ENCODE assay signal across 22 cellular contexts in the genomic region with DNA sequence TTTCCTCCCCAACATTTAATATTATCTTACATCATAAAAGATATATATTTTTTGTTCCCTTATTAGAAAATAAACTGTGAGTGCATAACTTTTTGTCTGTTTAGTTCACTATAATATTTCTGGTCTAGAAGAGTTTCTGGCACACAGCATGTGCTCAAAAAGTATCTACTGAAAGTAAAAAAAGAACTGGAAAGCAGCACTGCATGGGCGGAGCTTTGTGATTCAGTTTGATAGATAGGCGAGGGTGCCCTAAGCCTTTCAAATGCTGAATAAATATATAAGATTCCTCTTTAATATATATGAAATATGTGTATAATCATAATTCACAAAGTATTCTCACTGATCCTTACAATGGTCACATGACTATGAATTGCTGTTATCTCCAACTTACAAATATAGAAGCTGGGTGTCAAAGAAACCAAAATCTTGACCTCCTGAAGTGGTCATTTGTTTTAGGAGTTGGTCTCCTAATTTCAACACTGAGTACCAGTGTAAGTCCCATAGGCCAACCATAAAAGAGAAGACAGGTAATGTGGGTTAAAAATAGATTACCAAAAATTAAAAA. TPM values are rescaled to one million over a fixed set of nuclear protein-coding genes. Genes with fewer than 3 reads are reported as not detected.
DNase-seq lines count a peak whose midpoint lies in the region; ATAC-seq, FAIRE-seq and TF ChIP-seq lines count a peak whose summit lies in the region.
"Had no signal": no experiment of that assay in that cellular context is flagged by ENCODE, and none has a peak within 500 bp of the region (broad histone marks: within the 10 kb centered on the region; RNA-seq: fewer than 3 reads in every experiment).

No MANE protein-coding gene starts in this region.

- H2AFZ ChIP-seq in OCI-LY7 (ENCODE audit: low read length) (no peak overlapping the region), K562 (ENCODE audit: low read depth, low read length) (peak overlapping the region; percentile 30)

- peaks cover 14% of the 10 kb centered on the region; the same call in 1 of the 2 replicates for H3K79me2 ChIP-seq in OCI-LY7 (ENCODE audit: insufficient read depth, low read depth, low read length)
- peaks cover 29% of the 10 kb centered on the region for H3K79me2 ChIP-seq in K562 (ENCODE audit: control insufficient read depth, insufficient read depth, low read length)

- WGBS in K562 (ENCODE audit: insufficient coverage, low coverage, missing lambda C conversion rate), result 21% methylated on average over 2 of the region's 2 CpGs

- DNase-seq in A673 (ENCODE audit: low spot score) (no peak), HUDEP-2 (lab: John Stamatoyannopoulos, UW; ENCODE audit: unreplicated experiment in 76 of 76) (peak in 43 of 76 experiments; percentile 17 to 79 (median 51)), OCI-LY7 (ENCODE audit: low spot score) (no peak), K562 (ENCODE audit: extremely low read depth in 1 of 4, low spot score in 3 of 4) (peak in 1 of 4 experiments; percentile 48), GM10266 (ENCODE audit: extremely low spot score) (no peak), SIG-M5 (lab: John Stamatoyannopoulos, UW) (no peak), type B pancreatic cell (ENCODE audit: extremely low spot score, unreplicated experiment) (no peak)
- DNase-seq in activated CD4-positive, CD25-positive, alpha-beta regulatory T cell treated with anti-CD3 and anti-CD28 coated beads, Interleukin-2, amount 50 U/mL, for 72 hours, result no peak
- DNase-seq: BE2C; CD8-positive, alpha-beta T cell; COR-L47; DND-41; GF-D8; HCEC 1CT; HFFc6 had no signal

- H3K9me3 ChIP-seq in A673 (ENCODE audit: low read depth, low read length, poor library complexity, severe bottlenecking) (no peaks in the 10 kb centered on the region), OCI-LY7 (ENCODE audit: low read length) (no peaks in the 10 kb centered on the region), K562 (replicated peaks; ENCODE audit: control insufficient read depth, insufficient read depth, low read depth, low read length) (no peaks in the 10 kb centered on the region)
- H3K9me3 ChIP-seq: BE2C had no signal

- no peak for TF ChIP-seq EP300 in K562 (IDR thresholded peaks at IDR 0.05; ENCODE audit: low read length)

- no peak for FAIRE-seq in K562 (lab: Jason Lieb, UNC)
- FAIRE-seq: A204.1, D721Med, HepG2 had no signal

- no peak overlapping the region for H3K4me3 Mint-ChIP-seq in type B pancreatic cell
- H3K4me3 Mint-ChIP-seq: CD8-positive, alpha-beta T cell; HFFc6 had no signal

- H3K4me1 Mint-ChIP-seq in type B pancreatic cell (ENCODE audit: unreplicated experiment), result peaks cover 5% of the 10 kb centered on the region

- BruUV-seq in A673 (replicated peaks; lab: Mats Ljungman, UMichigan), result no TSS peak
- no TSS peak for BruUV-seq in OCI-LY7 (replicated peaks; lab: Mats Ljungman, UMichigan)
- no TSS peak for BruUV-seq in K562 (replicated peaks; lab: Mats Ljungman, UMichigan)

- ATAC-seq in K562, result no peak
- ATAC-seq: CD8-positive, alpha-beta T cell; HepG2 had no signal

- POLR2A ChIA-PET in A673 (lab: Charles Lee; ENCODE audit: low non-redundant PET), result no interaction called here
- POLR2A ChIA-PET in OCI-LY7 (lab: Charles Lee), result interaction anchor here (0.6 to 27.1 kb wide), 10 partner anchors 10 to 1425 kb away, joined by 3 to 1237 read pairs (median 4); a partner anchor contains a TSS
- POLR2A ChIA-PET in K562 (lab: Yijun Ruan, JAX), result interaction anchor here (0.6 to 18.7 kb wide), 10 partner anchors 10 to 714 kb away, joined by 3 to 241 read pairs (median 6); a partner anchor contains a TSS

- H3K27me3 Mint-ChIP-seq in type B pancreatic cell, result peaks cover 3% of the 10 kb centered on the region

- peaks cover 9% of the 10 kb centered on the region for H3K9me3 Mint-ChIP-seq in type B pancreatic cell
- H3K9me3 Mint-ChIP-seq: HFFc6 had no signal

- peaks cover 5% of the 10 kb centered on the region for H3K36me3 Mint-ChIP-seq in type B pancreatic cell

- H3K4me2 ChIP-seq in OCI-LY7 (ENCODE audit: low read length) (peak overlapping the region; percentile 71), K562 (ENCODE audit: insufficient read depth, low read length) (no peak overlapping the region)

- H3K9me1 ChIP-seq in K562 (ENCODE audit: control insufficient read depth, insufficient read depth, low read length), result no peaks in the 10 kb centered on the region

- TF ChIP-seq RAD21 in K562 (CRISPR knock-in tag; conservative IDR thresholded peaks at IDR 0.05 in 1 of 2, IDR thresholded peaks at IDR 0.05 in 1 of 2), result no peak

- H3K36me3 ChIP-seq in A673 (ENCODE audit: insufficient read depth, low read length, poor library complexity, severe bottlenecking), result no peaks in the 10 kb centered on the region
- no peaks in the 10 kb centered on the region for H3K36me3 ChIP-seq in OCI-LY7 (ENCODE audit: insufficient read depth, low read length)
- no peaks in the 10 kb centered on the region for H3K36me3 ChIP-seq in K562 (ENCODE audit: control insufficient read depth, insufficient read depth, low read length)
- H3K36me3 ChIP-seq: BE2C had no signal

- CTCF ChIA-PET in A673 (lab: Charles Lee), result no interaction called here
- CTCF ChIA-PET in OCI-LY7 (lab: Charles Lee; ENCODE audit: unreplicated experiment), result no interaction called here
- CTCF ChIA-PET in K562 (lab: Yijun Ruan, JAX; ENCODE audit: low intra/inter-chr PET ratio), result no interaction called here

- H3K27me3 ChIP-seq in A673 (replicated peaks; ENCODE audit: insufficient read depth, low read depth, low read length, poor library complexity) (no peaks in the 10 kb centered on the region), K562 (ENCODE audit: control insufficient read depth in 2 of 2, insufficient read depth in 2 of 2, low read length in 2 of 2) (no peaks in the 10 kb centered on the region)
- H3K27me3 ChIP-seq: BE2C had no signal

- H4K20me1 ChIP-seq in OCI-LY7 (ENCODE audit: insufficient read depth, low read length) (no peaks in the 10 kb centered on the region), K562 (replicated peaks; ENCODE audit: control insufficient read depth, insufficient read depth, low read length) (no peaks in the 10 kb centered on the region)

- in situ Hi-C loops in K562 (cut with MboI), result no loop called here

- no peak for TF ChIP-seq POLR2A in K562 (conservative IDR thresholded peaks at IDR 0.05)

- intact Hi-C loops in A673 (cut with micrococcal nuclease; ENCODE audit: unreplicated experiment) (no loop called here), OCI-LY7 (cut with micrococcal nuclease; ENCODE audit: unreplicated experiment) (no loop called here), K562 (cut with micrococcal nuclease) (no loop called here)

- H3K4me1 ChIP-seq in A673 (ENCODE audit: insufficient read depth, low read length, poor library complexity, severe bottlenecking), result no peaks in the 10 kb centered on the region
- H3K4me1 ChIP-seq in OCI-LY7 (ENCODE audit: insufficient read depth, low read length, poor library complexity, severe bottlenecking), result peaks cover 39% of the 10 kb centered on the region
- H3K4me1 ChIP-seq in K562 (replicated peaks in 1 of 2; ENCODE audit: control insufficient read depth in 2 of 2, insufficient read depth in 2 of 2, low read length in 2 of 2), result peaks cover 7 to 16% of the 10 kb centered on the region in 2 experiments; a peak in 4 of 5 replicates
- H3K4me1 ChIP-seq: BE2C had no signal

- H3K9ac ChIP-seq in K562 (ENCODE audit: insufficient read depth in 1 of 2, low read depth in 2 of 2, low read length in 2 of 2), result no peak overlapping the region; a peak in 1 of 4 replicates

- no peak overlapping the region for H3K27ac Mint-ChIP-seq in type B pancreatic cell
- H3K27ac Mint-ChIP-seq: CD8-positive, alpha-beta T cell; HFFc6 had no signal

- TF ChIP-seq CTCF in A673 (conservative IDR thresholded peaks at IDR 0.05; ENCODE audit: low read depth, low read length) (no peak), OCI-LY7 (conservative IDR thresholded peaks at IDR 0.05; ENCODE audit: low read length) (no peak), K562 (IDR thresholded peaks at IDR 0.05 in 2 of 3, conservative IDR thresholded peaks at IDR 0.05 in 1 of 3; ENCODE audit: insufficient read depth in 2 of 3, low read depth in 1 of 3, low read length in 3 of 3) (no peak), GM10266 (IDR thresholded peaks at IDR 0.05; ENCODE audit: control insufficient read depth, insufficient read depth, low read depth, missing control alignments) (no peak), type B pancreatic cell (conservative IDR thresholded peaks at IDR 0.05) (no peak)

- no peaks in the 10 kb centered on the region for H3K9me2 ChIP-seq in OCI-LY7 (ENCODE audit: insufficient read depth, low read length)

- H3K4me3 ChIP-seq in A673 (ENCODE audit: low read depth, low read length, poor library complexity, severe bottlenecking), result no peak overlapping the region
- H3K4me3 ChIP-seq in OCI-LY7 (ENCODE audit: low read depth, low read length, poor library complexity, severe bottlenecking), result no peak overlapping the region
- H3K4me3 ChIP-seq in K562, result no peak overlapping the region

- H3K27ac ChIP-seq in A673 (ENCODE audit: low read depth, low read length, poor library complexity, severe bottlenecking), result peak overlapping the region; percentile 37
- H3K27ac ChIP-seq in OCI-LY7 (ENCODE audit: low read depth, low read length, poor library complexity, severe bottlenecking), result peak overlapping the region; percentile 99
- no peak overlapping the region for H3K27ac ChIP-seq in K562 (ENCODE audit: extremely low read depth, low read depth, low read length)
- H3K27ac ChIP-seq: C4-2B had no signal

TF ChIP-seq in K562, 482 proteins besides CTCF, POLR2A, EP300 and RAD21 (continues in another document):
- TF ChIP-seq ZSCAN29 (IDR thresholded peaks at IDR 0.05), result no peak

RNA-seq across cellular contexts. Expression of gene OR2B2, which starts 50.8 kb away (rescaled TPM):
- total RNA-seq in A673 (2021) (not detected in 2 replicates), OCI-LY7 (2022) (not detected in 2 replicates), K562 (2014; rRNA removed) (not detected in 2 replicates), K562 (2014; rRNA removed; fragmentation: Illumina TruSeq; extraction: Trizol) (not detected in 2 replicates), K562 (2015; rRNA removed; fragmentation: Illumina TruSeq; extraction: Trizol) (not detected in 2 replicates), K562 (2021) (not detected in 2 replicates), type B pancreatic cell (ENCODE audit: low replicate concordance) (not detected in 2 replicates)
- not detected in 2 replicates for total RNA-seq in OCI-LY7 (2014; rRNA removed; shearing (Covaris generic))
- total RNA-seq in K562 (2011; cell fraction: chromatin; rRNA removed; ENCODE audit: low replicate concordance), result not detected in 2 replicates
- not detected in 2 replicates for total RNA-seq in K562 (2011; cell fraction: nucleolus; rRNA removed)
- total RNA-seq in K562 (2011; cell fraction: nucleoplasm; rRNA removed), result not detected in 2 replicates
- polyA plus RNA-seq in K562 (2011; rRNA removed) (not detected in 2 replicates), K562 (2014; fragmentation: Illumina TruSeq; extraction: Trizol) (not detected in 2 replicates), K562 (2014; fragmentation: Nextera tagmentation; extraction: Ambion mirVana) (under 1 TPM in 1 of 2 experiments, not detected in 1; 0.24 TPM), K562 (2014; rRNA removed) (not detected in 2 replicates)
- polyA plus RNA-seq in K562 (2011; cell fraction: cytosol; rRNA removed), result not detected in 2 replicates
- polyA plus RNA-seq in K562 (2011; cell fraction: nucleus; rRNA removed), result not detected in 2 replicates
- polyA plus RNA-seq in K562 (2012), result 0.14 and 0.57 TPM in 2 replicates
- polyA minus RNA-seq in K562 (2011; rRNA and poly(A)+ RNA removed), result not detected in 2 replicates
- polyA minus RNA-seq in K562 (2011; cell fraction: cytosol; rRNA and poly(A)+ RNA removed), result not detected in 2 replicates
- not detected in 2 replicates for polyA minus RNA-seq in K562 (2011; cell fraction: nucleus; rRNA and poly(A)+ RNA removed)
- total RNA-seq: CD8-positive, alpha-beta T cell; H4; HepG2; HFFc6; HT1080 had no signal
- polyA plus RNA-seq: AG04450, HepG2 had no signal

Comparison
In these comparisons a context has a peak if more than half of its experiments do, and no peak if none do; other contexts are left out.
1. DNase-seq: peak in HUDEP-2 (43 of 76); none in A673 (single experiment), OCI-LY7 (single experiment), GM10266 (single experiment), activated CD4-positive, CD25-positive, alpha-beta regulatory T cell treated with anti-CD3 and anti-CD28 coated beads, Interleukin-2, amount 50 U/mL, for 72 hours (single experiment), SIG-M5 (single experiment) and type B pancreatic cell (single experiment).